In the genomic region with DNA sequence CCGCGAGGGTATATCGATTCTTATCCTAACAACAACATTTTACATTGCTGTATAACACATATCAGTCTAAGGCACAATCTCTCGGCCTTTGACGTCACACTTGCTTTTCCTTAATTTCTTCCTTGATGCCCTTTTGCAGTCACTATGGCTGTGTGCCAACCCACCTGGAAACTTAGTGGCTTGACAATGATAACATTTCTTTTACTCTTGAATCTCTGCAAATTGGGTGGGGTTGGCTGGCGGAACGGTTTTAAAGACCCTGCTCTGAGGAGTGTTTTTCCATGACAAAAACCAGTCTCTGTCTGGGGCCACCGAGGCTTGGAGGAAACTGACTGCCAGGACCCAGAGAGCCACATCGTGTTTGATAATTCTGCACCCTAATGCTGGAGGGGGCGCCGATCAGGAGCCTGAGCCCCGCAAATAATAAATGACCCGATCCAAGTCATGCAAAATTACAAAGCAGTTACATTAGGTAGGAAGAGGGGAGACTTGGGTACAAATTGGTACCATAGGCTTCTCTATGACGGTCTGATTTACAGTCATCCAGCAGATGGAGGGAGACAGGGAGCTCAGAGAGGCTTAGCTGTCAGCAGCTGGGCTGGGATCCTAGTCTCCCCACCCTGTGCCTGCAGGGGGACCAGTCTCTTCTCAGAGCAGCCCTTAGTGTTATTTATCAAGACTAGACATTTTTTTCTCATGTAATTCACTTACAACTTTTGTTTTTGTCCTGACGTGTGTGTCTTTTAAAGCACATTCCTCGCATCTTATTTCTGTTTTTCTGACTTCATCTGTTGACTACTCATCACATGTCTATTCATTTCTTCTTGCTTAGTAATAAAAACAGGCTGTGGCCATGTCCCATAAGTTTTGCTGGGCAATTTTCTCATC, we compare ENCODE assay signal across 8 cellular contexts.
A peak's percentile ranks its signal among the peaks of the same experiment; 100 is the strongest.
DNase-seq lines count a peak whose midpoint lies in the region; TF ChIP-seq lines count a peak whose summit lies in the region.

No MANE protein-coding gene starts in this region.

- CTCF ChIA-PET in activated CD4-positive, alpha-beta T cell treated with anti-CD3 and anti-CD28 coated beads, Interleukin-2, amount 10 ng/mL, durations not matched to agents 7 days and 5 days (lab: Charles Lee) = interaction anchor here (1.2 kb wide), 1 partner anchor 23 kb away, joined by 4 read pairs; no protein-coding TSS in a partner anchor
- CTCF ChIA-PET in HEK293T (lab: Yijun Ruan, JAX) = interaction anchor here (0.7 kb wide), 1 partner anchor 46 kb away, joined by 3 read pairs; no protein-coding TSS in a partner anchor

- in situ Hi-C loops in KBM-7 (cut with MboI; ENCODE audit: low pct_unique_long_range_greater_than_20kb, low sequenced_read_pairs) = loop anchor here (25.0 kb wide), 1 partner anchor 655 kb away; no protein-coding TSS in a partner anchor

- H3K36me3 Mint-ChIP-seq in activated CD4-positive, alpha-beta T cell treated with anti-CD3 and anti-CD28 coated beads, Interleukin-2, amount 10 ng/mL, durations not matched to agents 7 days and 5 days (ENCODE audit: low read depth) = peaks cover 1% of the 10 kb centered on the region
- no peaks in the 10 kb centered on the region for H3K36me3 Mint-ChIP-seq in T-helper 2 cell treated with Interferon-gamma antibody and Interleukin-4, amounts not matched to agents 5 μg/mL and 100 μg/mL, for 36 hours (ENCODE audit: low read depth)
- H3K36me3 Mint-ChIP-seq in glutamatergic neuron (ENCODE audit: unreplicated experiment) = no peaks in the 10 kb centered on the region

- POLR2A ChIA-PET in activated CD4-positive, alpha-beta T cell treated with anti-CD3 and anti-CD28 coated beads, Interleukin-2, amount 10 ng/mL, durations not matched to agents 7 days and 5 days (lab: Charles Lee) = no interaction called here
- POLR2A ChIA-PET in HEK293T (lab: Yijun Ruan, JAX) = no interaction called here

- intact Hi-C loops in tibial artery (cut with DNase I; ENCODE audit: low total_unique reads) = no loop called here

- no peaks in the 10 kb centered on the region for H3K9me3 Mint-ChIP-seq in activated CD4-positive, alpha-beta T cell treated with anti-CD3 and anti-CD28 coated beads, Interleukin-2, amount 10 ng/mL, durations not matched to agents 7 days and 5 days
- no peaks in the 10 kb centered on the region for H3K9me3 Mint-ChIP-seq in T-helper 2 cell treated with Interferon-gamma antibody and Interleukin-4, amounts not matched to agents 5 μg/mL and 100 μg/mL, for 36 hours
- H3K9me3 Mint-ChIP-seq in glutamatergic neuron (ENCODE audit: unreplicated experiment) = no peaks in the 10 kb centered on the region

- H3K27me3 ChIP-seq in tibial artery = no peaks in the 10 kb centered on the region

- DNase-seq in activated CD4-positive, alpha-beta T cell treated with anti-CD3 and anti-CD28 coated beads, Interleukin-2, amount 10 ng/mL, durations not matched to agents 7 days and 5 days = no peak
- no peak for DNase-seq in activated CD4-positive, alpha-beta T cell treated with anti-CD3 and anti-CD28 coated beads for 1 hour
- DNase-seq in T-helper 2 cell treated with Interferon-gamma antibody and Interleukin-4, amounts not matched to agents 5 μg/mL and 100 μg/mL, for 36 hours (ENCODE audit: low spot score) = no peak
- DNase-seq in glutamatergic neuron (peak; percentile 58), tibial artery (no peak), HEK293T (ENCODE audit: extremely low spot score) (no peak), KBM-7 (no peak), germinal center (ENCODE audit: low spot score) (no peak)

- no peaks in the 10 kb centered on the region for H3K27me3 Mint-ChIP-seq in activated CD4-positive, alpha-beta T cell treated with anti-CD3 and anti-CD28 coated beads, Interleukin-2, amount 10 ng/mL, durations not matched to agents 7 days and 5 days
- no peaks in the 10 kb centered on the region for H3K27me3 Mint-ChIP-seq in T-helper 2 cell treated with Interferon-gamma antibody and Interleukin-4, amounts not matched to agents 5 μg/mL and 100 μg/mL, for 36 hours (ENCODE audit: low read depth)
- H3K27me3 Mint-ChIP-seq in glutamatergic neuron (ENCODE audit: unreplicated experiment) = no peaks in the 10 kb centered on the region

- peaks cover 0 to 38% (median 16%) of the 10 kb centered on the region in 4 donors for H3K4me1 ChIP-seq in tibial artery

- TF ChIP-seq CTCF in glutamatergic neuron (IDR thresholded peaks at IDR 0.05; ENCODE audit: partially characterized antibody, unreplicated experiment) (no peak), tibial artery (IDR thresholded peaks at IDR 0.05) (peak in 1 of 2 experiments; percentile 23)

- no peaks in the 10 kb centered on the region for H3K36me3 ChIP-seq in tibial artery

- H3K9me3 ChIP-seq in tibial artery = no peaks in the 10 kb centered on the region

- peak overlapping the region; percentile 33 for H3K27ac Mint-ChIP-seq in activated CD4-positive, alpha-beta T cell treated with anti-CD3 and anti-CD28 coated beads, Interleukin-2, amount 10 ng/mL, durations not matched to agents 7 days and 5 days
- H3K27ac Mint-ChIP-seq in T-helper 2 cell treated with Interferon-gamma antibody and Interleukin-4, amounts not matched to agents 5 μg/mL and 100 μg/mL, for 36 hours = peak overlapping the region; percentile 22
- no peak overlapping the region for H3K27ac Mint-ChIP-seq in glutamatergic neuron (ENCODE audit: unreplicated experiment)

- H3K4me1 Mint-ChIP-seq in activated CD4-positive, alpha-beta T cell treated with anti-CD3 and anti-CD28 coated beads, Interleukin-2, amount 10 ng/mL, durations not matched to agents 7 days and 5 days = peaks cover 51% of the 10 kb centered on the region
- H3K4me1 Mint-ChIP-seq in T-helper 2 cell treated with Interferon-gamma antibody and Interleukin-4, amounts not matched to agents 5 μg/mL and 100 μg/mL, for 36 hours (ENCODE audit: low read depth) = peaks cover 47% of the 10 kb centered on the region
- H3K4me1 Mint-ChIP-seq in glutamatergic neuron (ENCODE audit: low read depth, unreplicated experiment) = peaks cover 17% of the 10 kb centered on the region

- H3K4me3 Mint-ChIP-seq in activated CD4-positive, alpha-beta T cell treated with anti-CD3 and anti-CD28 coated beads, Interleukin-2, amount 10 ng/mL, durations not matched to agents 7 days and 5 days = peak overlapping the region; percentile 78
- H3K4me3 Mint-ChIP-seq in T-helper 2 cell treated with Interferon-gamma antibody and Interleukin-4, amounts not matched to agents 5 μg/mL and 100 μg/mL, for 36 hours = peak overlapping the region; percentile 2
- H3K4me3 Mint-ChIP-seq in glutamatergic neuron (ENCODE audit: unreplicated experiment) = no peak overlapping the region

- H3K4me3 ChIP-seq in tibial artery = no peak overlapping the region

- peak overlapping the region; percentile 76 to 79 for H3K27ac ChIP-seq in tibial artery

TF ChIP-seq in HEK293T, 16 proteins besides CTCF, POLR2A, EP300 and RAD21:
- TF ChIP-seq LEF1 (IDR thresholded peaks at IDR 0.05; ENCODE audit: borderline replicate concordance) = no peak
- no peak for TF ChIP-seq SUZ12 (IDR thresholded peaks at IDR 0.05)
- no peak for TF ChIP-seq NFRKB (IDR thresholded peaks at IDR 0.05)
- TF ChIP-seq CTBP1 (IDR thresholded peaks at IDR 0.05; ENCODE audit: borderline replicate concordance) = no peak
- TF ChIP-seq FOXA1 (IDR thresholded peaks at IDR 0.05) = no peak
- TF ChIP-seq ARNT (IDR thresholded peaks at IDR 0.05) = no peak
- TF ChIP-seq SP1 (IDR thresholded peaks at IDR 0.05) = no peak
- TF ChIP-seq TARDBP (IDR thresholded peaks at IDR 0.05) = no peak
- TF ChIP-seq HDGF (IDR thresholded peaks at IDR 0.05; ENCODE audit: borderline replicate concordance) = no peak
